ENCODE assay signal across 8 cellular contexts in the genomic region with DNA sequence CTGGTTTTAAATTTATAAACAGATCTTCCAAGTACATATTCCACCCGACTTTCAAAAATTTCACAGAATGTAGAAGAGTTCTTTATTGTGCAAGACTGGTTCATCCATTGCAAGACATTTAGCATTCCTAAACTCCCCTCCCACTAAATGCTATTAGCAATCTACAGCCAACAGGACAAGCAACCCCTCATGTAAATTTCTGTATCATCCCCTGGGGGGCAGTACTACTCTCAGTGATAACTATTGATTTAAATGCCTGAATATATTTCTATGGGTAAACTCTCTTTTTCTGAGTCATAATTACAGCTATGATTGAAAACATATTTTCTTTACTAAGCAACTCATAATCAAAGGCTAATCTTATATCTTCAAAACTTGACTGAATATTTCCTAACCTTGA. TPM values are rescaled to one million over a fixed set of nuclear protein-coding genes. Genes with fewer than 3 reads are reported as not detected.
DNase-seq lines count a peak whose midpoint lies in the region; ATAC-seq and TF ChIP-seq lines count a peak whose summit lies in the region.

No MANE protein-coding gene starts in this region.

- H3K27me3 Mint-ChIP-seq in activated T-cell treated with anti-CD3 and anti-CD28 coated beads, Interleukin-2, amount 50 U/mL, for 72 hours (ENCODE audit: low read depth) = no peaks in the 10 kb centered on the region

- WGBS in transverse colon (ENCODE audit: low coverage in 1 of 2), 2 donors = 21 to 41% methylated on average over 1 of the region's 1 CpG

- H3K4me1 Mint-ChIP-seq in activated T-cell treated with anti-CD3 and anti-CD28 coated beads, Interleukin-2, amount 50 U/mL, for 72 hours (ENCODE audit: low read depth) = no peaks in the 10 kb centered on the region

- ATAC-seq in activated T-cell treated with anti-CD3 and anti-CD28 coated beads, Interleukin-2, amount 50 U/mL, for 72 hours (replicated peaks in 1 of 2) = peak; percentile 49 to 73
- ATAC-seq in HG03097 (IDR thresholded peaks at IDR 0.05; ENCODE audit: low FRiP score, unreplicated experiment) (no peak), Right ventricle myocardium superior (ENCODE audit: poor library complexity) (no peak)

- H3K9me3 ChIP-seq in transverse colon = no peaks in the 10 kb centered on the region

- H3K9me3 Mint-ChIP-seq in activated T-cell treated with anti-CD3 and anti-CD28 coated beads, Interleukin-2, amount 50 U/mL, for 72 hours = no peaks in the 10 kb centered on the region

- no peaks in the 10 kb centered on the region for H3K27me3 ChIP-seq in transverse colon

- H3K27ac ChIP-seq in transverse colon = no peak overlapping the region

- no peaks in the 10 kb centered on the region for H3K36me3 Mint-ChIP-seq in activated T-cell treated with anti-CD3 and anti-CD28 coated beads, Interleukin-2, amount 50 U/mL, for 72 hours (ENCODE audit: insufficient read depth in 2 of 2)

- TF ChIP-seq CTCF in epithelial cell of proximal tubule (conservative IDR thresholded peaks at IDR 0.05; ENCODE audit: low read depth, low read length) (peak; percentile 53), transverse colon (IDR thresholded peaks at IDR 0.05) (peak; percentile 22 to 46 (median 35))

- in situ Hi-C loops in transverse colon (cut with MboI; ENCODE audit: low pct_ligation_motif_present in 1 of 4, low pct_unique_long_range_greater_than_20kb in 1 of 4, low sequenced_read_pairs in 3 of 4) = loop anchor here in 1 of 4 donors (25.0 kb wide), 1 partner anchor 379 kb away; no protein-coding TSS in a partner anchor

- no peak overlapping the region for H3K4me3 Mint-ChIP-seq in activated T-cell treated with anti-CD3 and anti-CD28 coated beads, Interleukin-2, amount 50 U/mL, for 72 hours

- intact Hi-C loops in transverse colon (cut with DNase I; ENCODE audit: low total_unique reads) = no loop called here
- intact Hi-C loops in Right ventricle myocardium superior (cut with DNase I) = no loop called here

- TF ChIP-seq EP300 in transverse colon (IDR thresholded peaks at IDR 0.05; ENCODE audit: low read depth) = no peak

- H3K4me1 ChIP-seq in transverse colon = no peaks in the 10 kb centered on the region

- TF ChIP-seq POLR2A in transverse colon (IDR thresholded peaks at IDR 0.05) = no peak

- no peaks in the 10 kb centered on the region for H3K36me3 ChIP-seq in transverse colon

- DNase-seq in activated T-cell treated with anti-CD3 and anti-CD28 coated beads, Interleukin-2, amount 50 U/mL, for 72 hours = peak; percentile 3 to 14
- no peak for DNase-seq in activated T-cell treated with anti-CD3 and anti-CD28 coated beads, Interleukin-2, amount 50 U/mL, for 48 hours
- DNase-seq in NCI-H446 treated with DMSO at 0.1 percent for 48 hours (lab: John Stamatoyannopoulos, UW) (peak; percentile 12), epithelial cell of proximal tubule (ENCODE audit: low read depth) (no peak), transverse colon (no peak), mesenteric fat pad (ENCODE audit: low spot score) (no peak), Right ventricle myocardium superior (no peak)

- H3K4me3 ChIP-seq in epithelial cell of proximal tubule (ENCODE audit: low read depth, low read length) (no peak overlapping the region), transverse colon (no peak overlapping the region)

- no peak overlapping the region for H3K27ac Mint-ChIP-seq in activated T-cell treated with anti-CD3 and anti-CD28 coated beads, Interleukin-2, amount 50 U/mL, for 72 hours

RNA-seq across cellular contexts. Expression of a gene that starts 10.7 kb away (rescaled TPM):
- 1 to 10 TPM; 2.4 to 3.0 TPM for total RNA-seq in activated T-cell treated with anti-CD3 and anti-CD28 coated beads, Interleukin-2, amount 50 U/mL, for 72 hours
- total RNA-seq in epithelial cell of proximal tubule = 0.22 and 0.40 TPM in 2 replicates
- 1 to 10 TPM; 1.1 to 5.6 (median 2.7) TPM for total RNA-seq in transverse colon
- 1.2 TPM for total RNA-seq in mesenteric fat pad
- total RNA-seq in Right ventricle myocardium superior = 5.0 TPM

RNA-seq across cellular contexts. Expression of a gene that starts 48.5 kb away (rescaled TPM):
- total RNA-seq in activated T-cell treated with anti-CD3 and anti-CD28 coated beads, Interleukin-2, amount 50 U/mL, for 72 hours = 10 to 100 TPM; 14.2 to 17.9 TPM
- total RNA-seq in epithelial cell of proximal tubule (2.9 and 3.0 TPM in 2 replicates), transverse colon (10 to 100 TPM in 1 of 4 donors, 1 to 10 TPM in 3; 2.2 to 26.0 (median 7.4) TPM), mesenteric fat pad (7.2 TPM), Right ventricle myocardium superior (2.6 TPM)

RNA-seq across cellular contexts. Expression of a gene that starts 48.6 kb away (rescaled TPM):
- total RNA-seq in activated T-cell treated with anti-CD3 and anti-CD28 coated beads, Interleukin-2, amount 50 U/mL, for 72 hours = 10 to 100 TPM; 42.2 to 58.6 TPM
- total RNA-seq in epithelial cell of proximal tubule (13.5 and 19.5 TPM in 2 replicates), transverse colon (10 to 100 TPM in 3 of 4 donors, 1 to 10 TPM in 1; 4.5 to 52.1 (median 29.1) TPM), mesenteric fat pad (12.5 TPM), Right ventricle myocardium superior (7.5 TPM)

Comparison
In these comparisons a context has a peak if more than half of its experiments do, and no peak if none do; other contexts are left out.
1. DNase-seq: peak in activated T-cell treated with anti-CD3 and anti-CD28 coated beads, Interleukin-2, amount 50 U/mL, for 72 hours (2 of 2) and NCI-H446 treated with DMSO at 0.1 percent for 48 hours (single experiment); none in activated T-cell treated with anti-CD3 and anti-CD28 coated beads, Interleukin-2, amount 50 U/mL, for 48 hours (0 of 2), epithelial cell of proximal tubule (single experiment), transverse colon (single experiment), mesenteric fat pad (single experiment) and Right ventricle myocardium superior (single experiment).
2. ATAC-seq: peak in activated T-cell treated with anti-CD3 and anti-CD28 coated beads, Interleukin-2, amount 50 U/mL, for 72 hours (2 of 2); none in HG03097 (single experiment) and Right ventricle myocardium superior (single experiment).